ENCODE assay signal across 24 cellular contexts in genomic region chr20:61891916-61892649, GRCh38.
"Had no signal": no experiment of that assay in that cellular context is flagged by ENCODE, and none has a peak within 500 bp of the region (broad histone marks: within the 10 kb centered on the region; RNA-seq: fewer than 3 reads in every experiment).

No MANE protein-coding gene starts in this region.

- H3K27me3 ChIP-seq: ovary, testis had no signal

- H3K36me3 ChIP-seq: breast epithelium, esophagus muscularis mucosa, heart right ventricle, lower lobe of right lung, ovary, transverse colon had no signal

- FAIRE-seq: urothelium cell line had no signal

- H3K4me3 ChIP-seq: breast epithelium, esophagus muscularis mucosa, heart right ventricle, lower lobe of right lung, ovary, testis, transverse colon had no signal

- DNase-seq: activated CD4-positive, alpha-beta T cell treated with anti-CD3 and anti-CD28 coated beads for 36 hours; activated CD4-positive, CD25-positive, alpha-beta regulatory T cell; activated CD8-positive, alpha-beta memory T cell treated with anti-CD3 and anti-CD28 coated beads, Interleukin-2, amount 10 ng/mL, durations not matched to agents 7 days and 5 days; activated CD8-positive, alpha-beta T cell treated with anti-CD3 and anti-CD28 coated beads, Interleukin-2, amount 10 ng/mL, durations not matched to agents 7 days and 5 days; activated naive CD8-positive, alpha-beta T cell treated with anti-CD3 and anti-CD28 coated beads, Interleukin-2, amount 50 U/mL, for 24 hours; activated T-cell treated with anti-CD3 and anti-CD28 coated beads, Interleukin-2, amount 50 U/mL, for 48 hours; amygdala; effector CD4-positive, alpha-beta T cell; foreskin melanocyte; heart right ventricle; kidney glomerular epithelial cell; lower lobe of right lung; mesendoderm; ovary; retina; stimulated activated CD4-positive, alpha-beta T cell treated with anti-CD3 and anti-CD28 coated beads, Interleukin-2, amount 100 ng/mL, for 48 hours; stimulated activated naive CD8-positive, alpha-beta T cell treated with anti-CD3 and anti-CD28 coated beads, Interleukin-15, Interleukin-2, amounts not matched to agents 100 U/mL and 50 U/mL, for 24 hours; testis; transverse colon had no signal

- H3K9me3 ChIP-seq: lower lobe of right lung, ovary, testis, transverse colon had no signal

- H3K4me1 ChIP-seq: breast epithelium, lower lobe of right lung, testis, transverse colon had no signal

- ATAC-seq: activated CD4-positive, alpha-beta T cell treated with anti-CD3 and anti-CD28 coated beads for 36 hours; activated CD8-positive, alpha-beta memory T cell treated with anti-CD3 and anti-CD28 coated beads, Interleukin-2, amount 10 ng/mL, durations not matched to agents 7 days and 5 days; activated CD8-positive, alpha-beta T cell treated with anti-CD3 and anti-CD28 coated beads, Interleukin-2, amount 10 ng/mL, durations not matched to agents 7 days and 5 days; activated naive CD8-positive, alpha-beta T cell treated with anti-CD3 and anti-CD28 coated beads, Interleukin-2, amount 50 U/mL, for 24 hours; heart right ventricle; left lobe of liver; lower lobe of right lung; natural killer cell treated with Interleukin-12 subunit alpha and Interleukin-12 subunit beta and Interleukin-15 and Interleukin-18, amount 100 ng/mL, for 72 hours; stimulated activated naive CD8-positive, alpha-beta T cell treated with anti-CD3 and anti-CD28 coated beads, Interleukin-15, Interleukin-2, amounts not matched to agents 100 U/mL and 50 U/mL, for 24 hours had no signal

- H3K27ac ChIP-seq: breast epithelium, esophagus muscularis mucosa, heart right ventricle, lower lobe of right lung, ovary, testis, transverse colon had no signal
